Comparison of ENCODE assay signal across 18 cellular contexts in the genomic region with DNA sequence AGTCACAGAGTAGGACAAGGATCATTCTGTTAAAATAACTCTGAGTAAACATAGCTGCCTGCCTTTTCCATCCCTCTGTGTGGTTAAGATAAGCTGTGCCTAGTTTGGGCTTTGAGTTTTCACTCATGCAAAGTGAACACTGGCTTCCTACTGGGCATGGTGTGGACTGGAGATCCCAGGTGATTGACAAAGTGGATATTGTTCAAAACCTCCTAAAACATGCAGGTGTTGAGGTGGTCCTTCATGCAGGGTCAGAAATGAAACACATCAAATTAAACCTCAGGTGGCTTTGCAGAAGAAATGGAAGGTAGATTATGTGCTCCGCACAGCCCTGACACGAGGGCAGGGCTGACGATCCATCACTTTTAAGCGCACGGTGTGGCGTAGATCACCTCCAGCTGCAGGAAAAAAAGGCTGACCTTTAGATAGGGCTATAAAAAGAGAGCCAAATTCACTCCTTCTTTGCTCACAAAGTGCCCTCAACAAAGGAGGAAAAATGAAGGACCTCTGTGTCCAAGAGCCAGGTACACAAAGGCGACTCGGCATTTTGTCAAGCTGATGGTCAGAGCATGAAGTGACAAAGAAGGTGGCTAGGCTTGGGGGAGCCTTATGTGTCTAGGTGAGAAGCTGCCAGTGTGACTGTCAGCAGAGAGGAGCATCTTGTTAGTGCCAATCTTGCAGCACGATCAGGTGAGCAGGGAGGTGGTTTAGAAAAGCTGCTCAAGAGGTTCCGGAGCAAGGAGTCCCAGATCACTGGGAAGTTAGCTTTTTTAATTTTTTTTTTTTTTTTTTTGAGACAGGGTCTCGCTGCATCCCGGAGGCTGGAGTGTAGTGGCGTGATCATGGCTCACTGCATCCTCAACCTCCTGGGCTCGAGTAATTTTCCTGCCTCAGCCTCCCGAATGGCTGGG.
"Had no signal": no experiment of that assay in that cellular context is flagged by ENCODE, and none has a peak within 500 bp of the region (broad histone marks: within the 10 kb centered on the region; RNA-seq: fewer than 3 reads in every experiment).

No MANE protein-coding gene starts in this region.

- H3K4me3 ChIP-seq: cardiac muscle cell, esophagus squamous epithelium, mucosa of descending colon, ovary, testis, upper lobe of left lung had no signal

- H3K36me3 ChIP-seq: cardiac muscle cell, esophagus squamous epithelium, ovary, upper lobe of left lung had no signal

- H3K27me3 ChIP-seq: cardiac muscle cell, esophagus squamous epithelium, ovary, testis, upper lobe of left lung had no signal

- H3K27me3 Mint-ChIP-seq: memory B cell had no signal

- H3K4me1 ChIP-seq: testis had no signal

- H3K4me1 Mint-ChIP-seq: immature natural killer cell had no signal

- H3K36me3 Mint-ChIP-seq: activated naive CD8-positive, alpha-beta T cell treated with anti-CD3 and anti-CD28 coated beads for 36 hours; immature natural killer cell; stimulated activated effector memory CD8-positive, alpha-beta T cell treated with anti-CD3 and anti-CD28 coated beads, Interleukin-12 subunit alpha, Interleukin-12 subunit beta, amount 100 ng/mL, for 72 hours had no signal

- H3K4me3 Mint-ChIP-seq: activated naive CD8-positive, alpha-beta T cell treated with anti-CD3 and anti-CD28 coated beads for 36 hours; immature natural killer cell; stimulated activated effector memory CD8-positive, alpha-beta T cell treated with anti-CD3 and anti-CD28 coated beads, Interleukin-12 subunit alpha, Interleukin-12 subunit beta, amount 100 ng/mL, for 72 hours had no signal

- DNase-seq: activated CD4-positive, alpha-beta T cell treated with anti-CD3 and anti-CD28 coated beads, Interleukin-2, amount 50 U/mL, for 4 hours; activated naive CD8-positive, alpha-beta T cell treated with anti-CD3 and anti-CD28 coated beads for 36 hours; amniotic stem cell; effector memory CD4-positive, alpha-beta T cell; esophagus squamous epithelium; immature natural killer cell; kidney glomerular epithelial cell; left ventricle myocardium superior; mucosa of descending colon; naive B cell; ovary; stimulated activated CD4-positive, alpha-beta T cell treated with anti-CD3 and anti-CD28 coated beads, Interleukin-4, amount 100 ng/mL, for 24 hours; testis; upper lobe of left lung had no signal

- H3K27ac Mint-ChIP-seq: activated naive CD8-positive, alpha-beta T cell treated with anti-CD3 and anti-CD28 coated beads for 36 hours; activated T-helper 1 cell treated with anti-CD3 and anti-CD28 coated beads, Interleukin-12 subunit alpha, Interleukin-12 subunit beta, Interleukin-2, Interleukin-4 antibody, amounts not matched to agents 30 ng/mL and 10 ng/mL and 1 ng/mL, durations not matched to agents 14 hours and 24 hours and 36 hours; naive B cell; stimulated activated effector memory CD8-positive, alpha-beta T cell treated with anti-CD3 and anti-CD28 coated beads, Interleukin-12 subunit alpha, Interleukin-12 subunit beta, amount 100 ng/mL, for 72 hours had no signal

- H3K27ac ChIP-seq: cardiac muscle cell, esophagus squamous epithelium, ovary, testis, upper lobe of left lung had no signal

- H3K9me3 ChIP-seq: esophagus squamous epithelium, mucosa of descending colon, ovary, testis, upper lobe of left lung had no signal
